ENCODE assay signal across 8 cellular contexts in genomic region chr14:50396636-50397460, GRCh38. TPM values are rescaled to one million over a fixed set of nuclear protein-coding genes. Genes with fewer than 3 reads are reported as not detected.
A peak's percentile ranks its signal among the peaks of the same experiment; 100 is the strongest.
DNase-seq lines count a peak whose midpoint lies in the region; ATAC-seq and TF ChIP-seq lines count a peak whose summit lies in the region.

CDKL1 (minus strand) TSS chr14:50396881; CDS start chr14:50395868, 1,013 bp downstream.

- no peaks in the 10 kb centered on the region for H3K27me3 ChIP-seq in OCI-LY3 (ENCODE audit: low read depth, low read length)

- no peaks in the 10 kb centered on the region for H3K9me3 ChIP-seq in OCI-LY3 (ENCODE audit: insufficient read depth, low read length)

- peak within 1 kb of the TSS; percentile 89 for H3K4me2 ChIP-seq in OCI-LY3 (ENCODE audit: low read length)

- H3K27ac ChIP-seq in OCI-LY3 (ENCODE audit: low read length) = peak within 1 kb of the TSS; percentile 31

- no peak for TF ChIP-seq CTCF in OCI-LY3 (IDR thresholded peaks at IDR 0.05; ENCODE audit: low read depth, low read length)

- H2AFZ ChIP-seq in OCI-LY3 (ENCODE audit: low read depth, low read length) = peak within 1 kb of the TSS; percentile 91

- ATAC-seq in GM18861 (IDR thresholded peaks at IDR 0.05; ENCODE audit: unreplicated experiment) = peak; percentile 37
- ATAC-seq in HG03103 (IDR thresholded peaks at IDR 0.05; ENCODE audit: low read depth, unreplicated experiment) = peak; percentile 43
- ATAC-seq in naive B cell (ENCODE audit: low read depth in 2 of 2) = peak; percentile 71 to 77
- ATAC-seq in stimulated activated naive CD8-positive, alpha-beta T cell treated with anti-CD3 and anti-CD28 coated beads, Interleukin-15, Interleukin-2, amounts not matched to agents 100 U/mL and 50 U/mL, for 24 hours = peak; percentile 76

- peak within 1 kb of the TSS; percentile 72 for H3K4me3 Mint-ChIP-seq in activated T-helper 2 cell treated with anti-CD3 and anti-CD28 coated beads, Interferon-gamma antibody, Interleukin-2, Interleukin-4, amounts not matched to agents 10 μg/mL and 5 μg/mL and 100 μg/mL, durations not matched to agents 14 hours and 24 hours and 36 hours (ENCODE audit: low read depth)
- peak within 1 kb of the TSS; percentile 86 to 96 (median 91) for H3K4me3 Mint-ChIP-seq in naive B cell

- H3K36me3 ChIP-seq in OCI-LY3 (replicated peaks; ENCODE audit: low read depth, low read length) = no peaks in the 10 kb centered on the region

- peak; percentile 85 for DNase-seq in AG08396 (ENCODE audit: low spot score)
- peak; percentile 21 for DNase-seq in activated T-helper 2 cell treated with anti-CD3 and anti-CD28 coated beads, Interferon-gamma antibody, Interleukin-2, Interleukin-4, amounts not matched to agents 10 μg/mL and 5 μg/mL and 100 μg/mL, durations not matched to agents 14 hours and 24 hours and 36 hours (ENCODE audit: low spot score)
- peak; percentile 54 for DNase-seq in fibroblast of peridontal ligament (ENCODE audit: extremely low read depth)
- DNase-seq in naive B cell = peak; percentile 29
- DNase-seq in stimulated activated naive CD8-positive, alpha-beta T cell treated with anti-CD3 and anti-CD28 coated beads, Interleukin-15, Interleukin-2, amounts not matched to agents 100 U/mL and 50 U/mL, for 24 hours = peak; percentile 65

- no peak within 1 kb of the TSS for H3K27ac Mint-ChIP-seq in activated T-helper 2 cell treated with anti-CD3 and anti-CD28 coated beads, Interferon-gamma antibody, Interleukin-2, Interleukin-4, amounts not matched to agents 10 μg/mL and 5 μg/mL and 100 μg/mL, durations not matched to agents 14 hours and 24 hours and 36 hours
- H3K27ac Mint-ChIP-seq in naive B cell = peak within 1 kb of the TSS in 5 of 6 donors; percentile 11 to 86 (median 60)

- H3K4me1 ChIP-seq in OCI-LY3 (ENCODE audit: low read length) = peaks cover 29% of the 10 kb centered on the region

- H3K36me3 Mint-ChIP-seq in activated T-helper 2 cell treated with anti-CD3 and anti-CD28 coated beads, Interferon-gamma antibody, Interleukin-2, Interleukin-4, amounts not matched to agents 10 μg/mL and 5 μg/mL and 100 μg/mL, durations not matched to agents 14 hours and 24 hours and 36 hours (ENCODE audit: low read depth) = no peaks in the 10 kb centered on the region
- peaks cover 0 to 3% of the 10 kb centered on the region in 2 donors for H3K36me3 Mint-ChIP-seq in naive B cell

- H3K4me3 ChIP-seq in OCI-LY3 (ENCODE audit: low read length) = peak within 1 kb of the TSS; percentile 93

- no peaks in the 10 kb centered on the region for H4K20me1 ChIP-seq in OCI-LY3 (ENCODE audit: insufficient read depth, low read length)

- peak within 1 kb of the TSS; percentile 74 for H3K9ac ChIP-seq in OCI-LY3 (ENCODE audit: low read length)

- no peaks in the 10 kb centered on the region for H3K9me3 Mint-ChIP-seq in activated T-helper 2 cell treated with anti-CD3 and anti-CD28 coated beads, Interferon-gamma antibody, Interleukin-2, Interleukin-4, amounts not matched to agents 10 μg/mL and 5 μg/mL and 100 μg/mL, durations not matched to agents 14 hours and 24 hours and 36 hours
- H3K9me3 Mint-ChIP-seq in naive B cell = no peaks in the 10 kb centered on the region

- intact Hi-C loops in activated T-helper 2 cell treated with anti-CD3 and anti-CD28 coated beads, Interferon-gamma antibody, Interleukin-2, Interleukin-4, amounts not matched to agents 10 μg/mL and 5 μg/mL and 100 μg/mL, durations not matched to agents 14 hours and 24 hours and 36 hours (cut with micrococcal nuclease) = loop anchor here (2.0 to 5.0 kb wide), 4 partner anchors 34 to 136 kb away; partner anchors contain the start of gene MAP4K5

- H3K27me3 Mint-ChIP-seq in activated T-helper 2 cell treated with anti-CD3 and anti-CD28 coated beads, Interferon-gamma antibody, Interleukin-2, Interleukin-4, amounts not matched to agents 10 μg/mL and 5 μg/mL and 100 μg/mL, durations not matched to agents 14 hours and 24 hours and 36 hours (ENCODE audit: low read depth) = peaks cover 36% of the 10 kb centered on the region
- no peaks in the 10 kb centered on the region for H3K27me3 Mint-ChIP-seq in naive B cell

- H3K79me2 ChIP-seq in OCI-LY3 (ENCODE audit: low read length) = no peaks in the 10 kb centered on the region

- peaks cover 10% of the 10 kb centered on the region for H3K4me1 Mint-ChIP-seq in activated T-helper 2 cell treated with anti-CD3 and anti-CD28 coated beads, Interferon-gamma antibody, Interleukin-2, Interleukin-4, amounts not matched to agents 10 μg/mL and 5 μg/mL and 100 μg/mL, durations not matched to agents 14 hours and 24 hours and 36 hours (ENCODE audit: low read depth)
- peaks cover 25 to 43% (median 41%) of the 10 kb centered on the region in 3 donors for H3K4me1 Mint-ChIP-seq in naive B cell

RNA-seq across cellular contexts. Expression of gene CDKL1, which starts in this region (rescaled TPM):
- 3.6 and 5.0 TPM in 2 replicates for total RNA-seq in activated T-helper 2 cell treated with anti-CD3 and anti-CD28 coated beads, Interferon-gamma antibody, Interleukin-2, Interleukin-4, amounts not matched to agents 10 μg/mL and 5 μg/mL and 100 μg/mL, durations not matched to agents 14 hours and 24 hours and 36 hours
- 10 to 100 TPM in 4 of 6 donors, 1 to 10 TPM in 2; 1.4 to 20.2 (median 12.8) TPM for polyA plus RNA-seq in naive B cell (ENCODE audit: low read depth in 6 of 6)

Comparison
In these comparisons a context has a peak if more than half of its experiments do, and no peak if none do; other contexts are left out.
1. Peak in every context shown above with its lines: DNase-seq, ATAC-seq, H3K4me3 ChIP-seq and H3K27ac ChIP-seq.
2. DNase-seq: peak in every context shown above with its lines; median percentile 85 in AG08396; 65 in stimulated activated naive CD8-positive, alpha-beta T cell treated with anti-CD3 and anti-CD28 coated beads, Interleukin-15, Interleukin-2, amounts not matched to agents 100 U/mL and 50 U/mL, for 24 hours; 54 in fibroblast of peridontal ligament; 29 in naive B cell; 21 in activated T-helper 2 cell treated with anti-CD3 and anti-CD28 coated beads, Interferon-gamma antibody, Interleukin-2, Interleukin-4, amounts not matched to agents 10 μg/mL and 5 μg/mL and 100 μg/mL, durations not matched to agents 14 hours and 24 hours and 36 hours.